21 cellular contexts compared by ENCODE assay signal in genomic region chr2:76019130-76019529, GRCh38.
A peak's percentile ranks its signal among the peaks of the same experiment; 100 is the strongest.
DNase-seq lines count a peak whose midpoint lies in the region; ATAC-seq and TF ChIP-seq lines count a peak whose summit lies in the region.
"Had no signal": no experiment of that assay in that cellular context is flagged by ENCODE, and none has a peak within 500 bp of the region (broad histone marks: within the 10 kb centered on the region; RNA-seq: fewer than 3 reads in every experiment).

No MANE protein-coding gene starts in this region.

- no peak overlapping the region for H2AFZ ChIP-seq in MM.1S (ENCODE audit: low read length)

- H3K9ac ChIP-seq in MM.1S (ENCODE audit: low read length): no peak overlapping the region
- H3K9ac ChIP-seq: SK-N-SH had no signal

- intact Hi-C loops in left colon (cut with DNase I, micrococcal nuclease) (no loop called here), heart right ventricle (cut with DNase I) (no loop called here)

- H3F3A ChIP-seq in MM.1S (ENCODE audit: insufficient read depth, low read length): no peaks in the 10 kb centered on the region

- no peak overlapping the region for H3K27ac ChIP-seq in MM.1S (ENCODE audit: low read length)
- H3K27ac ChIP-seq in heart right ventricle: no peak overlapping the region

- no peak overlapping the region for H3K4me2 ChIP-seq in MM.1S (ENCODE audit: low read depth, low read length)
- H3K4me2 ChIP-seq: SK-N-SH had no signal

- no peaks in the 10 kb centered on the region for H4K20me1 ChIP-seq in MM.1S (ENCODE audit: insufficient read depth, low read length)

- TF ChIP-seq CTCF in MM.1S (IDR thresholded peaks at IDR 0.05; ENCODE audit: low read length) (no peak), heart right ventricle (IDR thresholded peaks at IDR 0.05) (no peak)

- POLR2A ChIA-PET in HEK293T (lab: Yijun Ruan, JAX): no interaction called here

- H3K4me3 ChIP-seq in MM.1S (ENCODE audit: low read length): no peak overlapping the region
- no peak overlapping the region for H3K4me3 ChIP-seq in heart right ventricle

- no peaks in the 10 kb centered on the region for H3K9me3 ChIP-seq in MM.1S (replicated peaks; ENCODE audit: insufficient read depth, low read length)
- H3K9me3 ChIP-seq in heart right ventricle: peaks cover 0 to 4% (median 0%) of the 10 kb centered on the region in 11 donors
- H3K9me3 ChIP-seq: SK-N-SH had no signal

- no peaks in the 10 kb centered on the region for H3K79me2 ChIP-seq in MM.1S (ENCODE audit: low read length)

- H3K4me1 ChIP-seq in MM.1S (ENCODE audit: low read length) (no peaks in the 10 kb centered on the region), heart right ventricle (no peaks in the 10 kb centered on the region)

- no peaks in the 10 kb centered on the region for H3K9me2 ChIP-seq in MM.1S (replicated peaks; ENCODE audit: insufficient read depth, low read length)
- H3K9me2 ChIP-seq: SK-N-SH had no signal

- peak; percentile 1 for DNase-seq in HPDE6-E6E7 (ENCODE audit: extremely low spot score)
- peak; percentile 34 for DNase-seq in MM.1S
- DNase-seq in RKO (ENCODE audit: low spot score): peak; percentile 1
- no peak for DNase-seq in left colon
- DNase-seq in heart right ventricle: no peak
- DNase-seq in NK-92 (lab: John Stamatoyannopoulos, UW; ENCODE audit: unreplicated experiment): no peak
- no peak for DNase-seq in HEK293T (ENCODE audit: extremely low spot score)
- DNase-seq: AML-193; C1 segment of cervical spinal cord; CD8-positive, alpha-beta T cell; GDM1; NCI-H1092 treated with DMSO at 0.1 percent for 48 hours; NCI-H1436 treated with DMSO at 0.1 percent for 48 hours; NCI-H1930; NCI-H748 treated with DMSO at 0.1 percent for 48 hours; PC-3; RPMI8226; SHP77; SK-N-SH; T-helper 2 cell had no signal

- H3K27me3 ChIP-seq in MM.1S (replicated peaks; ENCODE audit: insufficient read depth, low read length) (no peaks in the 10 kb centered on the region), heart right ventricle (no peaks in the 10 kb centered on the region)

- CTCF ChIA-PET in HEK293T (lab: Yijun Ruan, JAX): no interaction called here

- no peaks in the 10 kb centered on the region for H3K36me3 ChIP-seq in MM.1S (replicated peaks; ENCODE audit: insufficient read depth, low read length)
- H3K36me3 ChIP-seq in heart right ventricle: no peaks in the 10 kb centered on the region

- 32 to 35% methylated on average over 2 of the region's 2 CpGs for WGBS in heart right ventricle, 2 donors

- ATAC-seq in left colon (peak; percentile 37), heart right ventricle (no peak), GM19035 (IDR thresholded peaks at IDR 0.05; ENCODE audit: unreplicated experiment) (no peak)
- ATAC-seq: CD8-positive, alpha-beta T cell; PC-3 had no signal

TF ChIP-seq in HEK293T, 16 proteins besides CTCF, POLR2A, EP300 and RAD21:
- TF ChIP-seq ELF4 (IDR thresholded peaks at IDR 0.05): no peak
- TF ChIP-seq ZNF384 (IDR thresholded peaks at IDR 0.05): no peak
- no peak for TF ChIP-seq BHLHE40 (IDR thresholded peaks at IDR 0.05; ENCODE audit: borderline replicate concordance)
- TF ChIP-seq FOXA1 (IDR thresholded peaks at IDR 0.05): no peak

Comparison
In these comparisons a context has a peak if more than half of its experiments do, and no peak if none do; other contexts are left out.
1. DNase-seq: peak in HPDE6-E6E7 (single experiment), MM.1S (single experiment) and RKO (single experiment); none in left colon (0 of 2), heart right ventricle (0 of 2), NK-92 (single experiment) and HEK293T (single experiment).